In genomic region chr14:96253140-96253539, GRCh38 we compare ENCODE assay signal across 11 cellular contexts. TPM values are rescaled to one million over a fixed set of nuclear protein-coding genes. Genes with fewer than 3 reads are reported as not detected.
DNase-seq lines count a peak whose midpoint lies in the region; ATAC-seq and TF ChIP-seq lines count a peak whose summit lies in the region.
"Had no signal": no experiment of that assay in that cellular context is flagged by ENCODE, and none has a peak within 500 bp of the region (broad histone marks: within the 10 kb centered on the region; RNA-seq: fewer than 3 reads in every experiment).

No MANE protein-coding gene starts in this region.

- DNase-seq in AG09319 (ENCODE audit: extremely low read depth, low read depth) (peak; percentile 39), M059J (ENCODE audit: low read depth) (peak; percentile 86), dedifferentiated amniotic fluid mesenchymal stem cell (ENCODE audit: extremely low spot score) (peak; percentile 78), myocyte (ENCODE audit: low read depth) (peak; percentile 76), SKM-1 treated with dmso at 0.1 percent for 144 hours (lab: John Stamatoyannopoulos, UW; ENCODE audit: unreplicated experiment) (no peak), left colon (no peak), posterior vena cava (ENCODE audit: low spot score) (no peak)
- DNase-seq: DMS79, gastrocnemius medialis had no signal

- no peak for ATAC-seq in left colon
- no peak for ATAC-seq in GM18873 (IDR thresholded peaks at IDR 0.05; ENCODE audit: low FRiP score, unreplicated experiment)
- ATAC-seq: activated naive CD4-positive, alpha-beta T cell treated with anti-CD3 and anti-CD28 coated beads, Interleukin-2, amount 50 U/mL, for 72 hours; gastrocnemius medialis had no signal

- intact Hi-C loops in left colon (cut with DNase I, micrococcal nuclease), result no loop called here
- intact Hi-C loops in posterior vena cava (cut with DNase I), result no loop called here

- no peak for TF ChIP-seq CTCF in AG09319 (IDR thresholded peaks at IDR 0.05; ENCODE audit: low read depth, low read length)

RNA-seq across cellular contexts. Expression of gene BDKRB1, which starts 2.9 kb away (rescaled TPM):
- total RNA-seq in M059J (2014; rRNA removed; shearing (Covaris generic)), result 0.10 and 1.7 TPM in 2 replicates
- total RNA-seq in myocyte (0.08 TPM in 1 of 2 replicates, not detected in the other), left colon (1 to 10 TPM; 5.2 to 6.6 TPM), posterior vena cava (under 1 TPM; 0.24 to 0.56 TPM)
- 0.23 TPM for polyA plus RNA-seq in myocyte (2012)
- total RNA-seq: activated naive CD4-positive, alpha-beta T cell treated with anti-CD3 and anti-CD28 coated beads, Interleukin-2, amount 50 U/mL, for 72 hours; gastrocnemius medialis had no signal

RNA-seq across cellular contexts. Expression of gene BDKRB2, which starts 48.5 kb away (rescaled TPM):
- total RNA-seq in M059J (2014; rRNA removed; shearing (Covaris generic)), result 2.6 and 3.8 TPM in 2 replicates
- total RNA-seq in myocyte, result 0.19 and 0.26 TPM in 2 replicates
- polyA plus RNA-seq in myocyte (2012), result 0.23 TPM
- total RNA-seq in left colon, result 10 to 100 TPM; 14.2 to 33.6 TPM
- 10 to 100 TPM in 1 of 2 donors, 1 to 10 TPM in 1; 4.6 to 10.3 TPM for total RNA-seq in posterior vena cava

Comparison
In these comparisons a context has a peak if more than half of its experiments do, and no peak if none do; other contexts are left out.
1. DNase-seq: peak in AG09319 (single experiment), M059J (single experiment), dedifferentiated amniotic fluid mesenchymal stem cell (single experiment) and myocyte (single experiment); none in SKM-1 treated with dmso at 0.1 percent for 144 hours (single experiment), left colon (0 of 2) and posterior vena cava (single experiment).